Comparison of ENCODE assay signal across 14 cellular contexts in the genomic region with DNA sequence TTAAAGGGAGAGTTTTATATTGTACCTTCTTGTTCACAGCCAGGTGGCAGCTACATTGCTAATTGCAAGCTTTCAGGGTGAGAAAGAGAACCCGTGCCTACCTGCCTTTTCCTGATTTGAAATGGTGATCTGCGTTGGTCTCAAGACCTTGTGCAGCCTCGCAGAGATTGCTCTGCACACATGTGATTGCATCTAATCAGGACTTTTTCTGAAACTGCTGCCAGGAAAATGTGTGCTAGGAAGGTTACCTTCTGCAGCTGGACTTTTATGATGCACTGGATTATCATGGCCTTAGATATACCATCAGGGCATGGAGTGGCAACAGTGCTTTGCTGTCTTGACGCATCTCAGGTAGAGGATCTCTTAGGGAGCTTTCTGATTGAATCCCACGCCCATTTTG. TPM values are rescaled to one million over a fixed set of nuclear protein-coding genes. Genes with fewer than 3 reads are reported as not detected.
DNase-seq lines count a peak whose midpoint lies in the region; ATAC-seq and TF ChIP-seq lines count a peak whose summit lies in the region.
"Had no signal": no experiment of that assay in that cellular context is flagged by ENCODE, and none has a peak within 500 bp of the region (broad histone marks: within the 10 kb centered on the region; RNA-seq: fewer than 3 reads in every experiment).

No MANE protein-coding gene starts in this region.

- peaks cover 31% of the 10 kb centered on the region in 2 donors for H3K4me1 ChIP-seq in mucosa of rectum (ENCODE audit: control insufficient read depth in 2 of 2, insufficient read depth in 2 of 2, low read length in 2 of 2)

- ATAC-seq in WTC11 (no peak), GM18907 (IDR thresholded peaks at IDR 0.05; ENCODE audit: unreplicated experiment) (no peak), HG02571 (IDR thresholded peaks at IDR 0.05; ENCODE audit: unreplicated experiment) (no peak)
- ATAC-seq: GM12878, HCT116 had no signal

- no peaks in the 10 kb centered on the region for H3K27me3 ChIP-seq in mucosa of rectum (ENCODE audit: control insufficient read depth in 2 of 2, insufficient read depth in 2 of 2, low read length in 2 of 2)

- no peaks in the 10 kb centered on the region for H3K27me3 Mint-ChIP-seq in WTC11 (ENCODE audit: low read depth)
- H3K27me3 Mint-ChIP-seq: CD4-positive, CD25-positive, alpha-beta regulatory T cell had no signal

- H3K4me3 Mint-ChIP-seq in WTC11, result no peak overlapping the region
- H3K4me3 Mint-ChIP-seq: CD4-positive, CD25-positive, alpha-beta regulatory T cell; IgD-negative memory B cell had no signal

- H3K9me3 Mint-ChIP-seq in WTC11, result peaks cover 4% of the 10 kb centered on the region

- no peaks in the 10 kb centered on the region for H3K9me3 ChIP-seq in mucosa of rectum (ENCODE audit: control insufficient read depth in 2 of 2, low read length in 2 of 2)

- H3K36me3 ChIP-seq in mucosa of rectum (ENCODE audit: control insufficient read depth in 2 of 2, insufficient read depth in 2 of 2, low read length in 2 of 2), result no peaks in the 10 kb centered on the region

- H3K27ac Mint-ChIP-seq in WTC11, result 0 out of 2 replicates have a peak overlapping the region, but pooled peaks have one; percentile 32
- H3K27ac Mint-ChIP-seq: CD4-positive, CD25-positive, alpha-beta regulatory T cell had no signal

- peaks cover 70% of the 10 kb centered on the region for H3K4me1 Mint-ChIP-seq in WTC11
- H3K4me1 Mint-ChIP-seq: CD4-positive, CD25-positive, alpha-beta regulatory T cell; IgD-negative memory B cell had no signal

- POLR2A ChIA-PET in WTC11 (lab: Charles Lee), result no interaction called here

- no peaks in the 10 kb centered on the region for H3K36me3 Mint-ChIP-seq in WTC11
- H3K36me3 Mint-ChIP-seq: CD4-positive, CD25-positive, alpha-beta regulatory T cell; IgD-negative memory B cell had no signal

- H3K4me3 ChIP-seq in mucosa of rectum (ENCODE audit: low read length in 2 of 2), result no peak overlapping the region
- H3K4me3 ChIP-seq: GM12878, GM23248 had no signal

- CTCF ChIA-PET in WTC11 (lab: Charles Lee), result interaction anchor here (0.6 kb wide), 1 partner anchor 55 kb away, joined by 3 read pairs; no protein-coding TSS in a partner anchor

- no peak for TF ChIP-seq CTCF in WTC11 (IDR thresholded peaks at IDR 0.05)

- no peak overlapping the region for H3K9ac ChIP-seq in mucosa of rectum (ENCODE audit: low read depth in 1 of 2, low read length in 2 of 2)
- H3K9ac ChIP-seq: GM23248 had no signal

- peak overlapping the region; percentile 24 to 25 for H3K27ac ChIP-seq in mucosa of rectum (ENCODE audit: low read depth in 2 of 2, low read length in 2 of 2)
- H3K27ac ChIP-seq: 22Rv1, GM23248 had no signal

- DNase-seq in DMS 273 (lab: John Stamatoyannopoulos, UW; ENCODE audit: unreplicated experiment) (peak; percentile 24), DMS 273 treated with DMSO at 0.1 percent for 48 hours (lab: John Stamatoyannopoulos, UW) (no peak), WTC11 (ENCODE audit: low spot score) (no peak), NCI-H1694 (lab: John Stamatoyannopoulos, UW) (no peak)
- DNase-seq: CD4-positive, CD25-positive, alpha-beta regulatory T cell; DMS79; GM23248 had no signal

TF ChIP-seq in WTC11, 78 proteins besides CTCF, POLR2A, EP300 and RAD21:
- TF ChIP-seq KAT7 (CRISPR knock-in tag; IDR thresholded peaks at IDR 0.05; ENCODE audit: borderline replicate concordance), result no peak
- TF ChIP-seq ZNF396 (CRISPR knock-in tag; IDR thresholded peaks at IDR 0.05; ENCODE audit: borderline replicate concordance), result no peak
- no peak for TF ChIP-seq ZNF219 (CRISPR knock-in tag; IDR thresholded peaks at IDR 0.05; ENCODE audit: borderline replicate concordance)
- no peak for TF ChIP-seq SP1 (CRISPR knock-in tag; conservative IDR thresholded peaks at IDR 0.05)
- TF ChIP-seq ARID4B (CRISPR knock-in tag; IDR thresholded peaks at IDR 0.05; ENCODE audit: borderline replicate concordance), result no peak
- no peak for TF ChIP-seq STAT6 (CRISPR knock-in tag; conservative IDR thresholded peaks at IDR 0.05; ENCODE audit: low read depth)
- no peak for TF ChIP-seq HMGA2 (CRISPR knock-in tag; IDR thresholded peaks at IDR 0.05)
- TF ChIP-seq ATF6 (CRISPR knock-in tag; IDR thresholded peaks at IDR 0.05), result no peak
- no peak for TF ChIP-seq TCF7 (CRISPR knock-in tag; IDR thresholded peaks at IDR 0.05; ENCODE audit: low read depth)
- TF ChIP-seq TEAD1 (CRISPR knock-in tag; IDR thresholded peaks at IDR 0.05), result no peak
- TF ChIP-seq ATF1 (CRISPR knock-in tag; IDR thresholded peaks at IDR 0.05), result no peak
TF ChIP-seq in WTC11: peak in this region for 0.

RNA-seq across cellular contexts. Expression of gene AGAP1, which starts 45.1 kb away (rescaled TPM):
- total RNA-seq in WTC11 (2021), result 46.2 to 49.3 TPM (median 49.1 TPM) in 3 replicates
